Comparison of ENCODE assay signal across 1 cellular context in genomic region chr11:118908931-118909618, GRCh38.
A peak's percentile ranks its signal among the peaks of the same experiment; 100 is the strongest.
TF ChIP-seq lines count a peak whose summit lies in the region.

No MANE protein-coding gene starts in this region.

TF ChIP-seq in HepG2, 621 proteins besides CTCF, POLR2A, EP300 and RAD21:
- TF ChIP-seq MLX (CRISPR knock-in tag; IDR thresholded peaks at IDR 0.05) = no peak
- no peak for TF ChIP-seq ATF4 (CRISPR knock-in tag; IDR thresholded peaks at IDR 0.05)
- no peak for TF ChIP-seq SP5 (CRISPR knock-in tag; IDR thresholded peaks at IDR 0.05; ENCODE audit: borderline replicate concordance, low read depth)
- TF ChIP-seq ZNF451 (CRISPR knock-in tag; IDR thresholded peaks at IDR 0.05) = no peak
- TF ChIP-seq ZNF703 (CRISPR knock-in tag; IDR thresholded peaks at IDR 0.05; ENCODE audit: borderline replicate concordance) = no peak
- 0 out of 2 replicates have a peak, but pooled peaks have one; percentile 7 for TF ChIP-seq ZNF687 (CRISPR knock-in tag; IDR thresholded peaks at IDR 0.05)
- TF ChIP-seq TRAFD1 (CRISPR knock-in tag; IDR thresholded peaks at IDR 0.05; ENCODE audit: borderline replicate concordance) = no peak
- TF ChIP-seq ZFP91 (CRISPR knock-in tag; IDR thresholded peaks at IDR 0.05; ENCODE audit: borderline replicate concordance) = peak; percentile 89
- TF ChIP-seq E2F1 (CRISPR knock-in tag; IDR thresholded peaks at IDR 0.05) = no peak
- TF ChIP-seq ZGPAT (CRISPR knock-in tag; IDR thresholded peaks at IDR 0.05) = no peak
- TF ChIP-seq ZBTB44 (CRISPR knock-in tag; IDR thresholded peaks at IDR 0.05) = no peak
- TF ChIP-seq SRSF1 (optimal IDR thresholded peaks at IDR 0.05; ENCODE audit: low read depth, low read length) = peak; percentile 5
